In the genomic region with DNA sequence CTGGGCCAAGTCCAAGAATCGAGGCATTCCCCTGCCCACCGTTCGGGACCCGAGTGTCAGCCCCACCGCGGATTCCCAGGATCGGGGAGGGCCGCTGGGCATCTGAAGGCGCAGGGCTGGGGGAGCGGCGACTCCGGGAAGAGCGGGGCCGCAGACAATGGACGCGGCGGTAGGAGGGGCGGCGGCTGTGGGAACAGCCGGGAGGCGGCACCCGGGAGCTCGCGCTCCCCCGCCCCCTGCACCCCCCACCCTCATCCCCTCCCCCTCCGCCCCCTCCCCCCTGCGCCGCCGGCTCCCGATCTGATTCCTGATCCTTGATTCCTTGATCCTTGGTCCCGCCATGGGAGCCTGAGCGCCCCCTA, we compare ENCODE assay signal across 8 cellular contexts. TPM values are rescaled to one million over a fixed set of nuclear protein-coding genes. Genes with fewer than 3 reads are reported as not detected.
DNase-seq lines count a peak whose midpoint lies in the region; ATAC-seq and TF ChIP-seq lines count a peak whose summit lies in the region.

A gene (plus strand): TSS at position 281 of the 362 bp plus-strand sequence. CDS start 15,274 bp downstream, outside the sequence.

- H3K9me3 Mint-ChIP-seq in GM23338 = no peaks in the 10 kb centered on the region

- peaks cover 54% of the 10 kb centered on the region for H3K4me1 Mint-ChIP-seq in GM23338

- ATAC-seq in GM23338 (peak; percentile 61), Panc1 (0 out of 2 replicates have a peak, but pooled peaks have one; percentile 47), GM18498 (IDR thresholded peaks at IDR 0.05; ENCODE audit: unreplicated experiment) (no peak), GM18873 (IDR thresholded peaks at IDR 0.05; ENCODE audit: low FRiP score, unreplicated experiment) (no peak)

- BruUV-seq in Panc1 (replicated peaks; lab: Mats Ljungman, UMichigan) = no TSS peak

- POLR2A ChIA-PET in Panc1 (lab: Charles Lee) = no interaction called here

- H3K36me3 ChIP-seq in ACC112 (ENCODE audit: insufficient read depth, low read length) (no peaks in the 10 kb centered on the region), GM23338 (ENCODE audit: insufficient read depth) (no peaks in the 10 kb centered on the region), Panc1 (ENCODE audit: control insufficient read depth, insufficient read depth, low read length) (no peaks in the 10 kb centered on the region)

- H3K27ac ChIP-seq in ACC112 (ENCODE audit: low read depth, low read length) (no peak within 1 kb of the TSS), GM23338 (ENCODE audit: low read depth) (peak within 1 kb of the TSS; percentile 99), Panc1 (ENCODE audit: low read length) (no peak within 1 kb of the TSS)

- peaks cover 12% of the 10 kb centered on the region; the same call in 1 of the 2 replicates for H3F3A ChIP-seq in GM23338 (replicated peaks; ENCODE audit: low read depth)

- H3K4me3 Mint-ChIP-seq in GM23338 = peak within 1 kb of the TSS; percentile 81

- TF ChIP-seq CTCF in GM23338 (conservative IDR thresholded peaks at IDR 0.05; ENCODE audit: low read depth in 2 of 2) = no peak
- TF ChIP-seq CTCF in Panc1 (IDR thresholded peaks at IDR 0.05) = no peak
- no peak for TF ChIP-seq CTCF in astrocyte of the spinal cord (IDR thresholded peaks at IDR 0.05; ENCODE audit: low read depth, low read length)
- TF ChIP-seq CTCF in retinal pigment epithelial cell (conservative IDR thresholded peaks at IDR 0.05; ENCODE audit: low read depth, low read length) = no peak

- no peaks in the 10 kb centered on the region for H3K4me1 ChIP-seq in ACC112 (ENCODE audit: control insufficient read depth, insufficient read depth, low read length, unreplicated experiment)
- peaks cover 51% of the 10 kb centered on the region for H3K4me1 ChIP-seq in GM23338 (ENCODE audit: insufficient read depth)
- H3K4me1 ChIP-seq in Panc1 (ENCODE audit: control insufficient read depth, insufficient read depth, low read length) = no peaks in the 10 kb centered on the region

- no peaks in the 10 kb centered on the region for H3K9me3 ChIP-seq in Panc1 (ENCODE audit: control insufficient read depth, insufficient read depth, low read depth, low read length)

- H3K36me3 Mint-ChIP-seq in GM23338 (ENCODE audit: low read depth) = no peaks in the 10 kb centered on the region; the same call in 2 of the 3 replicates

- peak within 1 kb of the TSS; percentile 100 for H3K4me2 ChIP-seq in GM23338

- DNase-seq in GM23338 (ENCODE audit: low spot score) (peak; percentile 89), Panc1 (ENCODE audit: low read depth, low spot score) (no peak), astrocyte of the spinal cord (ENCODE audit: low read depth, low spot score) (peak; percentile 67), retinal pigment epithelial cell (ENCODE audit: low read depth) (no peak)

- H3K4me3 ChIP-seq in ACC112 (ENCODE audit: low read depth, low read length) (peak within 1 kb of the TSS; percentile 53), GM23338 (peak within 1 kb of the TSS; percentile 99), Panc1 (ENCODE audit: low read depth in 2 of 2, low read length in 2 of 2) (peak within 1 kb of the TSS; percentile 13 to 43; a peak in 3 of 4 replicates), astrocyte of the spinal cord (ENCODE audit: low read depth, low read length) (peak within 1 kb of the TSS; percentile 61), iPS-11a (ENCODE audit: low read depth, low read length) (peak within 1 kb of the TSS; percentile 82), retinal pigment epithelial cell (ENCODE audit: low read length) (peak within 1 kb of the TSS; percentile 76)

- H3K27ac Mint-ChIP-seq in GM23338 = peak within 1 kb of the TSS; percentile 88

- peaks cover 10% of the 10 kb centered on the region for H3K27me3 Mint-ChIP-seq in GM23338 (ENCODE audit: insufficient read depth, low read depth, poor library complexity)

- H3K79me2 ChIP-seq in ACC112 (ENCODE audit: control insufficient read depth, insufficient read depth, low read length, unreplicated experiment) = no peaks in the 10 kb centered on the region
- H3K79me2 ChIP-seq in GM23338 (replicated peaks; ENCODE audit: insufficient read depth) = peaks cover 48% of the 10 kb centered on the region

- H3K27me3 ChIP-seq in ACC112 (ENCODE audit: insufficient read depth, low read length) (peaks cover 91% of the 10 kb centered on the region), GM23338 (ENCODE audit: insufficient read depth) (no peaks in the 10 kb centered on the region), Panc1 (ENCODE audit: control insufficient read depth, insufficient read depth, low read length) (peaks cover 31% of the 10 kb centered on the region)

- in situ Hi-C loops in Panc1 (cut with HindIII; ENCODE audit: low pct_unique_long_range_greater_than_20kb, low sequenced_read_pairs) = no loop called here
- in situ Hi-C loops in astrocyte of the spinal cord (cut with HindIII; ENCODE audit: low sequenced_read_pairs) = no loop called here

- H2AFZ ChIP-seq in ACC112 (ENCODE audit: low read length, unreplicated experiment) (no peak within 1 kb of the TSS), GM23338 (peak within 1 kb of the TSS; percentile 90)

- peaks cover 17% of the 10 kb centered on the region; the same call in 1 of the 2 replicates for H4K20me1 ChIP-seq in GM23338 (replicated peaks; ENCODE audit: insufficient read depth)

- CTCF ChIA-PET in Panc1 (lab: Charles Lee) = no interaction called here

- intact Hi-C loops in Panc1 (cut with micrococcal nuclease; ENCODE audit: unreplicated experiment) = no loop called here

- no peaks in the 10 kb centered on the region for H3K9me2 ChIP-seq in GM23338 (ENCODE audit: insufficient read depth)

TF ChIP-seq in GM23338, 12 proteins besides CTCF, POLR2A, EP300 and RAD21:
- TF ChIP-seq EZH2 (IDR thresholded peaks at IDR 0.05; ENCODE audit: low read depth, unreplicated experiment) (no peak), CREB1 (CRISPR knock-in tag; IDR thresholded peaks at IDR 0.05; ENCODE audit: low read depth) (peak; percentile 78), POLR2AphosphoS5 (IDR thresholded peaks at IDR 0.05; ENCODE audit: low read depth) (peak; percentile 83), STAT1 (IDR thresholded peaks at IDR 0.05; ENCODE audit: unreplicated experiment) (no peak), ZNF114 (CRISPR knock-in tag; IDR thresholded peaks at IDR 0.05) (no peak), JUNB (IDR thresholded peaks at IDR 0.05; ENCODE audit: unreplicated experiment) (no peak), NANOG (IDR thresholded peaks at IDR 0.05; ENCODE audit: borderline replicate concordance) (no peak)
- TF ChIP-seq, protein P1, sequence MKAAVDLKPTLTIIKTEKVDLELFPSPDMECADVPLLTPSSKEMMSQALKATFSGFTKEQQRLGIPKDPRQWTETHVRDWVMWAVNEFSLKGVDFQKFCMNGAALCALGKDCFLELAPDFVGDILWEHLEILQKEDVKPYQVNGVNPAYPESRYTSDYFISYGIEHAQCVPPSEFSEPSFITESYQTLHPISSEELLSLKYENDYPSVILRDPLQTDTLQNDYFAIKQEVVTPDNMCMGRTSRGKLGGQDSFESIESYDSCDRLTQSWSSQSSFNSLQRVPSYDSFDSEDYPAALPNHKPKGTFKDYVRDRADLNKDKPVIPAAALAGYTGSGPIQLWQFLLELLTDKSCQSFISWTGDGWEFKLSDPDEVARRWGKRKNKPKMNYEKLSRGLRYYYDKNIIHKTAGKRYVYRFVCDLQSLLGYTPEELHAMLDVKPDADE (IDR thresholded peaks at IDR 0.05) = peak; percentile 25; the same call in 1 of the 2 replicates

RNA-seq across cellular contexts. Expression of the gene that starts here (rescaled TPM):
- total RNA-seq in GM23338 (2014; rRNA removed; shearing (Covaris generic)) = 42.8 and 51.3 TPM in 2 replicates
- polyA plus RNA-seq in GM23338 (2016; fragmentation: Nextera tagmentation; extraction: Ambion mirVana) = 16.8 and 17.7 TPM in 2 replicates
- total RNA-seq in Panc1 (2021; ENCODE audit: unreplicated experiment) = 0.10 TPM
- polyA plus RNA-seq in Panc1 (2012; ENCODE audit: insufficient read length) = 0.08 TPM

Comparison
In these comparisons a context has a peak if more than half of its experiments do, and no peak if none do; other contexts are left out.
1. RNA of the gene that starts here (total RNA-seq): 42.8 to 51.3 TPM in GM23338; 0.10 TPM in Panc1 (single experiment); every median in the first group is over 10 times any median in the second.
2. Peak in ATAC-seq and H3K4me3 ChIP-seq in Panc1; RNA of the gene not detected or under 1 TPM.
3. H3K4me3 ChIP-seq: peak in every context shown above with its lines; median percentile 99 in GM23338; 82 in iPS-11a; 76 in retinal pigment epithelial cell; 61 in astrocyte of the spinal cord; 53 in ACC112; 28 in Panc1.
4. DNase-seq: peak in GM23338 (single experiment) and astrocyte of the spinal cord (single experiment); none in Panc1 (single experiment) and retinal pigment epithelial cell (single experiment).